In the genomic region with DNA sequence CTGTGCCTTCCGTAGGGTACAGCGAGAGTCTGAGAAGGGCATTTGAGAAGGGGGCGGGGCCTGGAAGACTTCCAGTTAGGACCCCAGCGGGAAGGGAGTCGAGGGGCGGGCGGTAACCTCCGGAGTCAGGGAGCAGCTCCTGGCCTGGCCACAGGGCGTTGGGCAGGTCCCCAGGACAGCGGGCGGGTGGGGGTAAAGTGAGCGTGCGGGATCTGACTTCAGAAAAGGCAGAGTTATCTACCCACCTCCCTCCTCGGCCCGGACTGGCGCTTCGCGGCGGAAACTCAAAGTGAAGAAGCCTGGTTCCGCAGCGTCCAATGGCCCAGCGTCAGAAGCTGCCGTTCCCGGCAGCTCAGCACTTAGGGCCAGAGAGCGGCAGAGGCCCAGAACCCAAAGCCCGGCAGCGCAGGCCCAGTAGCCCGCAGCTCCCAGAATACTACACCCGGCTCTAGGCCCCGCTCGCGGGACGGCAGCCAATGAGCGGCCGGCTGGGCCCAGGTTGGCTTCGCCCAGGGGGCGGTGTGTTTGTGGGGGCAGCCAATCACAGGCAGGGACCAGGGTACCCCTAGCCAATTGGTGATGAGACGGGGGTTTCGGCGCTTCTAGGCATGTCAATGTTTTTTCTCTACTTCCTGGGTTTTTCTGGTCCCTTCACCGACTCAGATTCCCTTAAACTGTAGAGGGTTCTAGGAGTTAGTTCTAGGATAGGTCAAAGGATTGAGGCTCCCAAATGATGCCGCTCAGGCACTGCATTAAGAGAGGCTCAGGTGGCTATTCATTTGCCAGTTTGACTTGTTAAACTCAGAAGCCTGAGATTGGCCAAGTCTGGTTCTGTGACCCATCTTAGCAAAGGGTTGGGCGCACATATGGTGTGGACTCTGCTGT, we compare ENCODE assay signal across 8 cellular contexts. TPM values are rescaled to one million over a fixed set of nuclear protein-coding genes. Genes with fewer than 3 reads are reported as not detected.
DNase-seq lines count a peak whose midpoint lies in the region; ATAC-seq and TF ChIP-seq lines count a peak whose summit lies in the region.

A gene with protein sequence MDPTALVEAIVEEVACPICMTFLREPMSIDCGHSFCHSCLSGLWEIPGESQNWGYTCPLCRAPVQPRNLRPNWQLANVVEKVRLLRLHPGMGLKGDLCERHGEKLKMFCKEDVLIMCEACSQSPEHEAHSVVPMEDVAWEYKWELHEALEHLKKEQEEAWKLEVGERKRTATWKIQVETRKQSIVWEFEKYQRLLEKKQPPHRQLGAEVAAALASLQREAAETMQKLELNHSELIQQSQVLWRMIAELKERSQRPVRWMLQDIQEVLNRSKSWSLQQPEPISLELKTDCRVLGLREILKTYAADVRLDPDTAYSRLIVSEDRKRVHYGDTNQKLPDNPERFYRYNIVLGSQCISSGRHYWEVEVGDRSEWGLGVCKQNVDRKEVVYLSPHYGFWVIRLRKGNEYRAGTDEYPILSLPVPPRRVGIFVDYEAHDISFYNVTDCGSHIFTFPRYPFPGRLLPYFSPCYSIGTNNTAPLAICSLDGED (minus strand): TSS at position 450 of the 885 bp plus-strand sequence. CDS start 2,727 bp downstream, outside the sequence.

- no peak within 1 kb of the TSS for H2BK12ac ChIP-seq in trophoblast cell (ENCODE audit: low read length)

- H3K36me3 ChIP-seq in adipocyte (ENCODE audit: control insufficient read depth, insufficient read depth, low read length, severe bottlenecking): peaks cover 8% of the 10 kb centered on the region
- H3K36me3 ChIP-seq in trophoblast cell (ENCODE audit: control insufficient read depth in 1 of 2, insufficient read depth in 2 of 2, low read length in 2 of 2): peaks cover 3 to 4% of the 10 kb centered on the region in 2 experiments

- intact Hi-C loops in Right ventricle myocardium superior (cut with DNase I): no loop called here

- H3K4me1 ChIP-seq in adipocyte (ENCODE audit: control insufficient read depth, insufficient read depth, low read length): peaks cover 17% of the 10 kb centered on the region
- H3K4me1 ChIP-seq in trophoblast cell (ENCODE audit: control insufficient read depth in 1 of 2, insufficient read depth in 2 of 2, low read length in 2 of 2): peaks cover 2% of the 10 kb centered on the region in 2 experiments

- no peak within 1 kb of the TSS for H3K23ac ChIP-seq in trophoblast cell (ENCODE audit: low read length)

- H3K4me3 Mint-ChIP-seq in HFFc6: peak within 1 kb of the TSS; percentile 94
- peak within 1 kb of the TSS; percentile 91 for H3K4me3 Mint-ChIP-seq in type B pancreatic cell

- no peaks in the 10 kb centered on the region for H3K9me3 ChIP-seq in adipocyte (ENCODE audit: control insufficient read depth, low read length)
- no peaks in the 10 kb centered on the region for H3K9me3 ChIP-seq in trophoblast cell (ENCODE audit: insufficient read depth, low read depth, low read length)

- peak within 1 kb of the TSS; percentile 86 for H2AFZ ChIP-seq in trophoblast cell (ENCODE audit: insufficient read depth, low read length, poor library complexity)

- H3K36me3 Mint-ChIP-seq in HFFc6 (ENCODE audit: low read depth) (no peaks in the 10 kb centered on the region; the same call in 1 of the 2 replicates), type B pancreatic cell (peaks cover 10% of the 10 kb centered on the region)

- DNase-seq in HFFc6 (peak; percentile 94), NB4 (ENCODE audit: low read depth) (peak; percentile 94), SW480 (ENCODE audit: low spot score) (peak; percentile 93), adipocyte (ENCODE audit: low read depth) (peak; percentile 98), Right ventricle myocardium superior (peak; percentile 98), trophoblast cell (peak; percentile 96), type B pancreatic cell (ENCODE audit: extremely low spot score, unreplicated experiment) (peak; percentile 95)

- WGBS in trophoblast cell (ENCODE audit: extremely low coverage, insufficient coverage, insufficient read length): no CpG with 5 or more reads among the region's 43 CpGs

- no peaks in the 10 kb centered on the region for H3K27me3 ChIP-seq in adipocyte (replicated peaks; ENCODE audit: control insufficient read depth, insufficient read depth, low read length)
- H3K27me3 ChIP-seq in trophoblast cell (ENCODE audit: insufficient read depth, low read length): no peaks in the 10 kb centered on the region

- H3K14ac ChIP-seq in trophoblast cell (ENCODE audit: low read length): peak within 1 kb of the TSS; percentile 85

- H3K4me2 ChIP-seq in trophoblast cell (ENCODE audit: low read length): peak within 1 kb of the TSS; percentile 64

- peak; percentile 100 for ATAC-seq in Right ventricle myocardium superior (ENCODE audit: poor library complexity)

- peak within 1 kb of the TSS; percentile 37 for H3K18ac ChIP-seq in trophoblast cell (ENCODE audit: low read length)

- H4K91ac ChIP-seq in trophoblast cell (ENCODE audit: low read depth, low read length): peak within 1 kb of the TSS; percentile 81

- H3K4ac ChIP-seq in trophoblast cell (ENCODE audit: low read depth, low read length): peak within 1 kb of the TSS; percentile 81

- TF ChIP-seq POLR2A in NB4 (IDR thresholded peaks at IDR 0.05; ENCODE audit: extremely low read depth, insufficient read length): no peak

- peak within 1 kb of the TSS; percentile 90 for H2BK5ac ChIP-seq in trophoblast cell (ENCODE audit: low read depth, low read length, poor library complexity)

- H2AK5ac ChIP-seq in trophoblast cell (ENCODE audit: low read length): no peak within 1 kb of the TSS

- H3K27ac Mint-ChIP-seq in HFFc6 (peak within 1 kb of the TSS; percentile 91), type B pancreatic cell (peak within 1 kb of the TSS; percentile 57)

- H3K9ac ChIP-seq in adipocyte (ENCODE audit: low read length) (peak within 1 kb of the TSS; percentile 91), trophoblast cell (ENCODE audit: low read length) (peak within 1 kb of the TSS; percentile 95)

- H3K79me2 ChIP-seq in trophoblast cell (ENCODE audit: control insufficient read depth, insufficient read depth, low read length, poor library complexity): peaks cover 2% of the 10 kb centered on the region

- H3K27me3 Mint-ChIP-seq in HFFc6 (ENCODE audit: insufficient read depth): no peaks in the 10 kb centered on the region
- peaks cover 11% of the 10 kb centered on the region for H3K27me3 Mint-ChIP-seq in type B pancreatic cell

- H3K4me1 Mint-ChIP-seq in HFFc6 (ENCODE audit: low read depth) (peaks cover 48% of the 10 kb centered on the region), type B pancreatic cell (ENCODE audit: unreplicated experiment) (peaks cover 14% of the 10 kb centered on the region)

- H3K4me3 ChIP-seq in GM08714 (ENCODE audit: low read length) (peak within 1 kb of the TSS; percentile 61), NB4 (ENCODE audit: low read depth, low read length) (peak within 1 kb of the TSS; percentile 77), adipocyte (ENCODE audit: low read length) (peak within 1 kb of the TSS; percentile 86), trophoblast cell (ENCODE audit: low read depth, low read length) (peak within 1 kb of the TSS; percentile 87)

- H3K79me1 ChIP-seq in trophoblast cell (ENCODE audit: low read length): peaks cover 4% of the 10 kb centered on the region

- H3K9me3 Mint-ChIP-seq in HFFc6 (no peaks in the 10 kb centered on the region), type B pancreatic cell (no peaks in the 10 kb centered on the region)

- TF ChIP-seq CTCF in HFFc6 (IDR thresholded peaks at IDR 0.05): no peak; the same call in 1 of the 2 replicates
- no peak for TF ChIP-seq CTCF in NB4 (IDR thresholded peaks at IDR 0.05; ENCODE audit: low read depth, low read length)
- no peak for TF ChIP-seq CTCF in type B pancreatic cell (conservative IDR thresholded peaks at IDR 0.05)

- H2BK120ac ChIP-seq in trophoblast cell (ENCODE audit: insufficient read depth, low read length, poor library complexity): peak within 1 kb of the TSS; percentile 79

- H3K27ac ChIP-seq in trophoblast cell (ENCODE audit: low read depth, low read length): peak within 1 kb of the TSS; percentile 82

- peak within 1 kb of the TSS; percentile 77 for H4K12ac ChIP-seq in trophoblast cell (ENCODE audit: low read depth, low read length)

- peak within 1 kb of the TSS; percentile 99 for H4K8ac ChIP-seq in trophoblast cell (ENCODE audit: low read depth, low read length)

RNA-seq across cellular contexts. Expression of the gene that starts here (rescaled TPM):
- 1 to 10 TPM; 6.4 to 10.0 (median 8.6) TPM for total RNA-seq in HFFc6 (2021; fragmentation: NEBNext Ultra II Directional; extraction: Animal tissue kit (Norgen Biotek cat#: 25700))
- total RNA-seq in Right ventricle myocardium superior (11.0 TPM), type B pancreatic cell (ENCODE audit: low replicate concordance) (13.9 and 14.5 TPM in 2 replicates)
- 5.1 and 5.4 TPM in 2 replicates for polyA plus RNA-seq in trophoblast cell (2013)

Comparison
In these comparisons a context has a peak if more than half of its experiments do, and no peak if none do; other contexts are left out.
1. Peak in every context shown above with its lines: DNase-seq, ATAC-seq, H3K4me3 ChIP-seq and H3K27ac ChIP-seq.